8 cellular contexts compared by ENCODE assay signal in the genomic region with DNA sequence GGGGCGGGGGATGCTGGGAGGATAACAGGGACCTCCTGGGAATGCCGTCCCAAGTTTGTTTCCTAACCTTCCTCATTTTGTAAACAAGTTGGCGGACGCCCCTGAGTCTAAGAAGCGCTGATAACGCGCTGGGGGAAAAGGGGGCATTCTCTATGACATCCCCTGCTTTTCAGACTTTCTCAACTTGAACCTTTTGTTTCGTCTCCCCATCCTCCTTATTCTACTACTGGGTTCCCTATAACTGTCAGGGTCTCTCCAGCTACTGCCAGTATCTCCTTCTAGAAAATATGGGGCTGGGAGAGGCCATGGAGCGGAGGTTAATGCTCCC. TPM values are rescaled to one million over a fixed set of nuclear protein-coding genes. Genes with fewer than 3 reads are reported as not detected.
A peak's percentile ranks its signal among the peaks of the same experiment; 100 is the strongest.
DNase-seq lines count a peak whose midpoint lies in the region; ATAC-seq, FAIRE-seq and TF ChIP-seq lines count a peak whose summit lies in the region.

No MANE protein-coding gene starts in this region.

- no peak overlapping the region for H3K27ac Mint-ChIP-seq in WTC11

- no peak for TF ChIP-seq CTCF in WTC11 (IDR thresholded peaks at IDR 0.05)
- TF ChIP-seq CTCF in gastroesophageal sphincter (IDR thresholded peaks at IDR 0.05) = no peak

- ATAC-seq in WTC11 (no peak), gastroesophageal sphincter (no peak), GM21619 (IDR thresholded peaks at IDR 0.05; ENCODE audit: unreplicated experiment) (no peak), GM18873 (IDR thresholded peaks at IDR 0.05; ENCODE audit: low FRiP score, unreplicated experiment) (no peak), GM18909 (IDR thresholded peaks at IDR 0.05; ENCODE audit: poor library complexity, unreplicated experiment) (no peak)

- no peak for FAIRE-seq in GM12891 (lab: Jason Lieb, UNC)

- H3K4me1 ChIP-seq in GM23248 (ENCODE audit: insufficient read depth) (no peaks in the 10 kb centered on the region), gastroesophageal sphincter (peaks cover 0 to 23% (median 0%) of the 10 kb centered on the region in 3 donors)

- H3K4me3 ChIP-seq in GM23248 (peak overlapping the region; percentile 73), gastroesophageal sphincter (peak overlapping the region; percentile 48 to 98), skeletal muscle cell (ENCODE audit: low read depth, low read length) (peak overlapping the region; percentile 59)

- no peaks in the 10 kb centered on the region for H3K9me3 Mint-ChIP-seq in WTC11

- H3F3A ChIP-seq in GM23248 (ENCODE audit: insufficient read depth) = peaks cover 10% of the 10 kb centered on the region; the same call in 1 of the 2 replicates

- H3K9me3 ChIP-seq in GM23248 (ENCODE audit: low read depth) (no peaks in the 10 kb centered on the region), gastroesophageal sphincter (no peaks in the 10 kb centered on the region)

- peak overlapping the region; percentile 79 for H2AFZ ChIP-seq in GM23248

- DNase-seq in GM23248 = peak; percentile 42
- DNase-seq in WTC11 (ENCODE audit: low spot score) = no peak
- no peak for DNase-seq in skeletal muscle cell (ENCODE audit: low read depth)
- no peak for DNase-seq in GM12891 (ENCODE audit: insufficient read length, low spot score)

- H3K36me3 ChIP-seq in GM23248 (ENCODE audit: low read depth) (no peaks in the 10 kb centered on the region), gastroesophageal sphincter (peaks cover 0 to 24% of the 10 kb centered on the region in 2 donors)

- TF ChIP-seq POLR2A in gastroesophageal sphincter (IDR thresholded peaks at IDR 0.05) (no peak), GM12891 (IDR thresholded peaks at IDR 0.05; ENCODE audit: low read depth, low read length) (no peak)

- no peaks in the 10 kb centered on the region for H4K20me1 ChIP-seq in GM23248 (ENCODE audit: insufficient read depth)

- H3K27me3 ChIP-seq in GM23248 (replicated peaks; ENCODE audit: insufficient read depth) = no peaks in the 10 kb centered on the region; the same call in 1 of the 2 replicates
- no peaks in the 10 kb centered on the region for H3K27me3 ChIP-seq in gastroesophageal sphincter

- no peak for TF ChIP-seq EP300 in gastroesophageal sphincter (IDR thresholded peaks at IDR 0.05)

- H3K9me2 ChIP-seq in GM23248 (ENCODE audit: insufficient read depth) = no peaks in the 10 kb centered on the region

- CTCF ChIA-PET in WTC11 (lab: Charles Lee) = interaction anchor here (0.7 to 2.8 kb wide), 2 partner anchors 23 to 159 kb away, joined by 3 to 13 read pairs; no protein-coding TSS in a partner anchor

- 7 to 9% methylated on average over 9 of the region's 9 CpGs for WGBS in GM23248 (ENCODE audit: low coverage in 1 of 2, low lambda C conversion rate in 2 of 2, missing lambda C conversion rate in 2 of 2), 2 experiments
- 6 to 12% methylated on average over 7 to 8 of the region's 9 CpGs for WGBS in gastroesophageal sphincter (ENCODE audit: low coverage in 1 of 2), 2 donors

- H3K4me3 Mint-ChIP-seq in WTC11 = peak overlapping the region; percentile 70

- H3K27me3 Mint-ChIP-seq in WTC11 (ENCODE audit: low read depth) = peaks cover 73% of the 10 kb centered on the region

- peak overlapping the region; percentile 66 for H3K9ac ChIP-seq in GM23248

- peaks cover 8% of the 10 kb centered on the region for H3K4me1 Mint-ChIP-seq in WTC11

- H3K27ac ChIP-seq in GM23248 (no peak overlapping the region), gastroesophageal sphincter (peak overlapping the region in 3 of 4 donors; percentile 81 to 90 (median 86))

- H3K79me2 ChIP-seq in GM23248 (ENCODE audit: insufficient read depth) = no peaks in the 10 kb centered on the region

- peak overlapping the region; percentile 71 for H3K4me2 ChIP-seq in GM23248 (ENCODE audit: unreplicated experiment)

- POLR2A ChIA-PET in WTC11 (lab: Charles Lee) = no interaction called here

- no peaks in the 10 kb centered on the region for H3K36me3 Mint-ChIP-seq in WTC11

- in situ Hi-C loops in GM23248 (cut with MboI) = no loop called here

TF ChIP-seq in WTC11, 78 proteins besides CTCF, POLR2A, EP300 and RAD21:
- no peak for TF ChIP-seq TEAD1 (CRISPR knock-in tag; IDR thresholded peaks at IDR 0.05)
- no peak for TF ChIP-seq NFYB (CRISPR knock-in tag; conservative IDR thresholded peaks at IDR 0.05; ENCODE audit: low read depth)

TF ChIP-seq in GM12891, 5 proteins besides CTCF, POLR2A, EP300 and RAD21:
- no peak for TF ChIP-seq POU2F2 (IDR thresholded peaks at IDR 0.05; ENCODE audit: low read depth, low read length)
- TF ChIP-seq TAF1 (IDR thresholded peaks at IDR 0.05; ENCODE audit: low read depth, low read length) = no peak
- no peak for TF ChIP-seq PAX5 (IDR thresholded peaks at IDR 0.05; ENCODE audit: insufficient read depth, low read length, severe bottlenecking)
- no peak for TF ChIP-seq SPI1 (IDR thresholded peaks at IDR 0.05; ENCODE audit: low read depth, low read length)
- no peak for TF ChIP-seq POLR2AphosphoS5 (IDR thresholded peaks at IDR 0.05; ENCODE audit: low read depth, low read length)

RNA-seq across cellular contexts. Expression of gene TMEM86A, which starts 0.7 kb away (rescaled TPM):
- total RNA-seq in GM23248 (2014; rRNA removed; shearing (Covaris generic)) = under 0.01 and 0.32 TPM in 2 replicates
- 0.38 and 1.0 TPM in 2 replicates for polyA plus RNA-seq in GM23248 (2016; fragmentation: Nextera tagmentation; extraction: Ambion mirVana)
- total RNA-seq in WTC11 (2021) (1.3 to 1.7 TPM (median 1.6 TPM) in 3 replicates), gastroesophageal sphincter (1 to 10 TPM; 2.6 to 5.5 (median 3.1) TPM)
- 0.04 TPM for polyA plus RNA-seq in GM12891 (2012; ENCODE audit: low read depth, missing spikeins)

RNA-seq across cellular contexts. Expression of gene IGSF22, which starts 26.8 kb away (rescaled TPM):
- total RNA-seq in GM23248 (2014; rRNA removed; shearing (Covaris generic)) = not detected in 2 replicates
- not detected in 2 replicates for polyA plus RNA-seq in GM23248 (2016; fragmentation: Nextera tagmentation; extraction: Ambion mirVana)
- 0.32 to 0.64 TPM (median 0.52 TPM) in 3 replicates for total RNA-seq in WTC11 (2021)
- under 1 TPM in 1 of 4 donors, not detected in 3; 0.13 TPM for total RNA-seq in gastroesophageal sphincter
- 0.27 TPM for polyA plus RNA-seq in GM12891 (2012; ENCODE audit: low read depth, missing spikeins)
